Comparison of ENCODE assay signal across 8 cellular contexts in the genomic region with DNA sequence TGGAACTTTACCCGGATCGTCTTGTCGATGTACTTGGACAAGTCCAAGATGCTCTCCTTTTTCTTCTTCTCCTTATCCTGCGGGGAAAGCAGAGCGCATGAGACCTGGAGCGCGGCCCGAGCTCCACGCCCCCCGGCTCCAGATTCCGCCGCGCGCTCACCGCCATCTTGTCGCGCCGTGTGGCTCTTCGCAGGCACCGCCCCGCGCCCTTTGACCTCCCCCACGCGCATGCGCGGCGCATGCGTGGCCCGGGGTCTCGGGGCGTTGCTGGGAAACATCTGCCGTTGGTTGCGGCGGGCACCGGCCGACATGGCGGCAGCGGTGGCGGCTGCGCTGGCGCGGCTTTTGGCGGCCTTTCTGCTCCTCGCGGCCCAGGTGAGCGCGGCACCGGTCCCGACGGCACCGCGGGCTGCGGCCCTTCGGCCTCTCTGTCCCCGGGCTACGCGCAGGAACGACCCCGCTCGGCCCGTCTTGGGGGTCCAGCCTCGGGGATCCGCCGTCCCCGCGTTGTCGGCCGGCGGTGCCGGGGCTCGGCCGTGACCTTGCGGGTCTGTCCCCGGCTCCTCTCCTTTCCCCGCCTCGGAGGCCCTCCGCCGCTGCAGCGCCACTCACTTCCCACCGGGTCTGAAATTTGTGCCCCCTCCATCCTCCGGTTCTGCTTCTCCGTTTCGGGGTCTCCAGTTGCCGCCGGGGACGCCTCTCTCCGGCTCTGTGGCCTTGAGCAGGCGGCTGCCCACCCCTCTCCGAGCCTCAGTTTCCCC. TPM values are rescaled to one million over a fixed set of nuclear protein-coding genes. Genes with fewer than 3 reads are reported as not detected.
DNase-seq lines count a peak whose midpoint lies in the region; ATAC-seq and TF ChIP-seq lines count a peak whose summit lies in the region.

A gene (minus strand): TSS at position 186 of the 761 bp plus-strand sequence. CDS start 20 bp downstream, at position 166.
A gene with protein sequence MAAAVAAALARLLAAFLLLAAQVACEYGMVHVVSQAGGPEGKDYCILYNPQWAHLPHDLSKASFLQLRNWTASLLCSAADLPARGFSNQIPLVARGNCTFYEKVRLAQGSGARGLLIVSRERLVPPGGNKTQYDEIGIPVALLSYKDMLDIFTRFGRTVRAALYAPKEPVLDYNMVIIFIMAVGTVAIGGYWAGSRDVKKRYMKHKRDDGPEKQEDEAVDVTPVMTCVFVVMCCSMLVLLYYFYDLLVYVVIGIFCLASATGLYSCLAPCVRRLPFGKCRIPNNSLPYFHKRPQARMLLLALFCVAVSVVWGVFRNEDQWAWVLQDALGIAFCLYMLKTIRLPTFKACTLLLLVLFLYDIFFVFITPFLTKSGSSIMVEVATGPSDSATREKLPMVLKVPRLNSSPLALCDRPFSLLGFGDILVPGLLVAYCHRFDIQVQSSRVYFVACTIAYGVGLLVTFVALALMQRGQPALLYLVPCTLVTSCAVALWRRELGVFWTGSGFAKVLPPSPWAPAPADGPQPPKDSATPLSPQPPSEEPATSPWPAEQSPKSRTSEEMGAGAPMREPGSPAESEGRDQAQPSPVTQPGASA (plus strand): TSS at position 284 of the 761 bp plus-strand sequence. CDS start 26 bp downstream, at position 310.

- H3K4me1 Mint-ChIP-seq in activated CD4-positive, alpha-beta memory T cell treated with anti-CD3 and anti-CD28 coated beads for 36 hours (ENCODE audit: low read depth): peaks cover 53% of the 10 kb centered on the region

- H3K4me3 ChIP-seq in AG04450 (ENCODE audit: low read depth, low read length): peak within 1 kb of the TSS; percentile 86
- H3K4me3 ChIP-seq in dorsolateral prefrontal cortex: peak within 1 kb of the TSS; percentile 66 to 100 (median 97)
- H3K4me3 ChIP-seq in lower leg skin (ENCODE audit: low read depth, poor library complexity, severe bottlenecking): peak within 1 kb of the TSS; percentile 76

- H3K9me3 Mint-ChIP-seq in activated CD4-positive, alpha-beta memory T cell treated with anti-CD3 and anti-CD28 coated beads for 36 hours: no peaks in the 10 kb centered on the region

- CTCF ChIA-PET in AG04450 (lab: Charles Lee): interaction anchor here (1.2 kb wide), 1 partner anchor 288 kb away, joined by 3 read pairs; no protein-coding TSS in a partner anchor
- CTCF ChIA-PET in activated CD4-positive, alpha-beta memory T cell treated with anti-CD3 and anti-CD28 coated beads for 36 hours (lab: Charles Lee): interaction anchor here (0.7 to 1.9 kb wide), 4 partner anchors 53 to 283 kb away, joined by 3 to 6 read pairs (median 4); no protein-coding TSS in a partner anchor

- peak; percentile 44 for ATAC-seq in HG03460 (IDR thresholded peaks at IDR 0.05; ENCODE audit: unreplicated experiment)

- intact Hi-C loops in activated CD4-positive, alpha-beta memory T cell treated with anti-CD3 and anti-CD28 coated beads for 36 hours (cut with micrococcal nuclease): loop anchor here (1.0 to 5.0 kb wide), 2 partner anchors 92 to 176 kb away; a partner anchor contains a TSS
- intact Hi-C loops in dorsolateral prefrontal cortex (cut with DNase I) (loop anchor here (5.0 to 10.0 kb wide), 3 partner anchors 56 to 314 kb away; a partner anchor contains a TSS), lower leg skin (cut with DNase I; ENCODE audit: low total_unique reads) (no loop called here)

- peak within 1 kb of the TSS; percentile 99 for H3K4me3 Mint-ChIP-seq in activated CD4-positive, alpha-beta memory T cell treated with anti-CD3 and anti-CD28 coated beads for 36 hours

- peaks cover 32% of the 10 kb centered on the region for H3K36me3 Mint-ChIP-seq in activated CD4-positive, alpha-beta memory T cell treated with anti-CD3 and anti-CD28 coated beads for 36 hours

- H3K27me3 ChIP-seq in AG04450 (ENCODE audit: control insufficient read depth, insufficient read depth, low read length) (no peaks in the 10 kb centered on the region), dorsolateral prefrontal cortex (no peaks in the 10 kb centered on the region)

- H3K9me3 ChIP-seq in AG04450 (ENCODE audit: control insufficient read depth, insufficient read depth, low read length): no peaks in the 10 kb centered on the region

- no peaks in the 10 kb centered on the region for H3K27me3 Mint-ChIP-seq in activated CD4-positive, alpha-beta memory T cell treated with anti-CD3 and anti-CD28 coated beads for 36 hours

- H3K27ac ChIP-seq in AG04450 (ENCODE audit: low read depth, low read length): peak within 1 kb of the TSS; percentile 47
- peak within 1 kb of the TSS in 55 of 59 donors; percentile 18 to 93 (median 73) for H3K27ac ChIP-seq in dorsolateral prefrontal cortex

- DNase-seq in AG04450 (ENCODE audit: low read depth, low spot score): peak; percentile 48
- DNase-seq in NCI-H82 treated with DMSO at 0.1 percent for 48 hours (lab: John Stamatoyannopoulos, UW; ENCODE audit: unreplicated experiment): peak; percentile 31
- DNase-seq in activated CD4-positive, alpha-beta memory T cell treated with anti-CD3 and anti-CD28 coated beads for 36 hours: peak; percentile 94
- DNase-seq in dorsolateral prefrontal cortex: peak; percentile 82 to 96 (median 87)
- DNase-seq in lower leg skin (ENCODE audit: low spot score in 2 of 2): peak; percentile 83 to 98
- peak; percentile 92 for DNase-seq in stimulated activated CD4-positive, alpha-beta T cell treated with anti-CD3 and anti-CD28 coated beads, Interleukin-4, amount 100 ng/mL, for 24 hours

- 0% methylated on average over 43 to 89 of the region's 89 CpGs for WGBS in lower leg skin, 2 donors

- TF ChIP-seq CTCF in AG04450 (IDR thresholded peaks at IDR 0.05; ENCODE audit: low read depth, low read length): no peak
- TF ChIP-seq CTCF in dorsolateral prefrontal cortex (IDR thresholded peaks at IDR 0.05 in 54 of 56, conservative IDR thresholded peaks at IDR 0.05 in 2 of 56; ENCODE audit: low read depth in 1 of 56, partially characterized antibody in 56 of 56): peak in 27 of 56 donors; percentile 6 to 58 (median 29)
- TF ChIP-seq CTCF in lower leg skin (IDR thresholded peaks at IDR 0.05): no peak

- in situ Hi-C loops in GM18951 (cut with MboI; ENCODE audit: low sequenced_read_pairs, unreplicated experiment): no loop called here

- peak within 1 kb of the TSS; percentile 94 for H3K27ac Mint-ChIP-seq in activated CD4-positive, alpha-beta memory T cell treated with anti-CD3 and anti-CD28 coated beads for 36 hours

- TF ChIP-seq POLR2A in GM18951 (IDR thresholded peaks at IDR 0.05; ENCODE audit: extremely low read depth, insufficient read depth, insufficient read length) (peak; percentile 92), lower leg skin (IDR thresholded peaks at IDR 0.05) (no peak)

- POLR2A ChIA-PET in AG04450 (lab: Yijun Ruan, JAX): interaction anchor here (0.6 to 0.7 kb wide), 2 partner anchors 177 to 190 kb away, joined by 3 to 5 read pairs; a partner anchor contains a TSS
- POLR2A ChIA-PET in activated CD4-positive, alpha-beta memory T cell treated with anti-CD3 and anti-CD28 coated beads for 36 hours (lab: Charles Lee): interaction anchor here (1.2 to 1.5 kb wide), 4 partner anchors 37 to 99 kb away, joined by 4 to 6 read pairs (median 4); a partner anchor contains a TSS

RNA-seq across cellular contexts. Expression of the first gene that starts in this region (rescaled TPM):
- polyA plus RNA-seq in AG04450 (2011; rRNA removed): 137 and 192 TPM in 2 replicates
- 37.1 and 39.4 TPM in 2 replicates for polyA minus RNA-seq in AG04450 (2011; rRNA and poly(A)+ RNA removed)
- 100 to 1,000 TPM; 137 to 144 TPM for total RNA-seq in activated CD4-positive, alpha-beta memory T cell treated with anti-CD3 and anti-CD28 coated beads for 36 hours
- 10 to 100 TPM; 25.2 to 59.5 (median 43.2) TPM for total RNA-seq in dorsolateral prefrontal cortex
- total RNA-seq in lower leg skin: 100 to 1,000 TPM in 2 of 4 donors, 10 to 100 TPM in 2; 57.2 to 140 (median 94.9) TPM

RNA-seq across cellular contexts. Expression of the second gene that starts in this region (rescaled TPM):
- polyA plus RNA-seq in AG04450 (2011; rRNA removed): 9.9 and 15.7 TPM in 2 replicates
- polyA minus RNA-seq in AG04450 (2011; rRNA and poly(A)+ RNA removed): 7.3 and 9.2 TPM in 2 replicates
- total RNA-seq in activated CD4-positive, alpha-beta memory T cell treated with anti-CD3 and anti-CD28 coated beads for 36 hours: 10 to 100 TPM; 43.8 TPM
- 100 to 1,000 TPM in 7 of 120 experiments, 10 to 100 TPM in 113; 40.9 to 134 (median 70.6) TPM for total RNA-seq in dorsolateral prefrontal cortex
- total RNA-seq in lower leg skin: 10 to 100 TPM; 36.1 to 84.7 (median 51.0) TPM

Comparison
In these comparisons a context has a peak if more than half of its experiments do, and no peak if none do; other contexts are left out.
1. Peak in every context shown above with its lines: DNase-seq, ATAC-seq, H3K4me3 ChIP-seq and H3K27ac ChIP-seq.
2. DNase-seq: peak in every context shown above with its lines; median percentile 94 in activated CD4-positive, alpha-beta memory T cell treated with anti-CD3 and anti-CD28 coated beads for 36 hours; 92 in stimulated activated CD4-positive, alpha-beta T cell treated with anti-CD3 and anti-CD28 coated beads, Interleukin-4, amount 100 ng/mL, for 24 hours; 90 in lower leg skin; 87 in dorsolateral prefrontal cortex; 48 in AG04450; 31 in NCI-H82 treated with DMSO at 0.1 percent for 48 hours.